ENCODE assay signal across 8 cellular contexts in the genomic region with DNA sequence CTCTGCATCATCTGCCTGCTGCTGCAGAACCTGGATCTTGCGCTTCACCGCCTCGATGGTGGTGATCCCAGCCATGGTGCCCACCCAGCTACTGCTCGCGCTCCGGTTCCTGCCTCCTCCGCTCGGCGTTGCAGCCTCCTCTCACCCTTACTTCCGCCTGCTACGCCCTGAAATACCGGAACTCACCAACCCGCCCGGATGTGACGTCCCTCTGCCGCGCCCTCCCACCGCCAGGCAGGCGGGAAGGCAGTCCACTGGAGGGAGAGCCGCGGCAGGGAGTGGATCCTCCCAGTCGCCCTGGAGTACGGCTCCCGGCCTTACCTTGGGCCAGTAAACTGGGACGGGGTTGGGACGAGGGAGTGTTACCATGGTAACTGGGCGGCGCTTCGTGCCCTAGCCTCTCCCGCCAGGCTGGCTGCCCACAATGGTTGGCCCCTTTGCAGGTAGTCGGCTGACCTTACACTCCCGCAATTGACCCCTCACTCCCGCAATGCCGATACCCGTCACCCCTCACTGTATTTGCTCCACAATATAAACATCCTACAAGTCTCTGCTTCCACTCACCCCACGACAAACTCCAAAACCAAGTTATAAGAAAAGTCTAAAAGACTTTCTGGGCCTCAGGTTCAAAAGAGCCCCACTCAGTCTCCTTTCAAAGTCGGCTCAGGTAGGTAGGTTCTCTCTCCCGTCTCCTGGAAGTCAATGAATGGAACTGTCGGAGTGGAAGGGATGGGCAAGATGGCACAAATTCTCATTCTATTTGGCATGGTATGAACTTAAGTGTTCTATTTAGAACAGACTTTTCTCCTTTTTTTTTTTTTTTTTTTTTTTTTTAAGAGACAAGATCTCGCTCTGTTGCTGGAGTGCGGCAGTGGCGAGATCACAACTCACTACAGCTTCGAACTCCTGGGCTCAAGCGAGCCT. TPM values are rescaled to one million over a fixed set of nuclear protein-coding genes. Genes with fewer than 3 reads are reported as not detected.
DNase-seq lines count a peak whose midpoint lies in the region; ATAC-seq, FAIRE-seq and TF ChIP-seq lines count a peak whose summit lies in the region.

No MANE protein-coding gene starts in this region.

- peak in 1 of 2 donors; percentile 25 for TF ChIP-seq CTCF in right atrium auricular region (IDR thresholded peaks at IDR 0.05)
- no peak for TF ChIP-seq CTCF in psoas muscle (IDR thresholded peaks at IDR 0.05)

- H3K9me3 ChIP-seq in right atrium auricular region = no peaks in the 10 kb centered on the region
- no peaks in the 10 kb centered on the region for H3K9me3 ChIP-seq in psoas muscle

- H3K27ac ChIP-seq in right atrium auricular region (peak overlapping the region; percentile 86 to 87), psoas muscle (peak overlapping the region; percentile 89)

- H3K4me3 ChIP-seq in right atrium auricular region = peak overlapping the region; percentile 75 to 85
- H3K4me3 ChIP-seq in psoas muscle = peak overlapping the region; percentile 76

- H3K36me3 ChIP-seq in right atrium auricular region (peaks cover 43% of the 10 kb centered on the region), psoas muscle (ENCODE audit: insufficient read depth in 1 of 2, low read depth in 1 of 2) (peaks cover 11 to 29% of the 10 kb centered on the region in 2 donors)

- H3K27me3 ChIP-seq in right atrium auricular region (no peaks in the 10 kb centered on the region), psoas muscle (ENCODE audit: insufficient read depth in 3 of 3, low read length in 2 of 3) (no peaks in the 10 kb centered on the region)

- intact Hi-C loops in psoas muscle (cut with DNase I) = no loop called here

- H3K4me1 ChIP-seq in right atrium auricular region = peaks cover 0 to 57% of the 10 kb centered on the region in 2 donors
- peaks cover 45% of the 10 kb centered on the region for H3K4me1 ChIP-seq in psoas muscle

- peak; percentile 99 for DNase-seq in NCI-H187 (lab: John Stamatoyannopoulos, UW)
- DNase-seq in T-helper 2 cell = peak; percentile 81 to 96 (median 90)
- DNase-seq in anterior cingulate cortex (lab: John Stamatoyannopoulos, UW) = peak; percentile 53 to 96 (median 90)
- peak; percentile 97 for DNase-seq in right atrium auricular region (ENCODE audit: low spot score)
- peak; percentile 95 to 97 for DNase-seq in psoas muscle
- DNase-seq in urothelium cell line (ENCODE audit: low spot score) = peak; percentile 99

- WGBS in psoas muscle, 3 donors = 9 to 10% (median 10%) methylated on average over 42 to 44 of the region's 44 CpGs

- ATAC-seq in GM18498 (IDR thresholded peaks at IDR 0.05; ENCODE audit: unreplicated experiment) = peak; percentile 82
- peak; percentile 80 for ATAC-seq in HG02885 (IDR thresholded peaks at IDR 0.05; ENCODE audit: poor library complexity, unreplicated experiment)
- peak; percentile 61 to 88 (median 83) for ATAC-seq in psoas muscle

- FAIRE-seq in urothelium cell line (lab: Jason Lieb, UNC) = peak; percentile 67

RNA-seq across cellular contexts. Expression of a gene that starts 8.6 kb away (rescaled TPM):
- total RNA-seq in right atrium auricular region (100 to 1,000 TPM; 469 to 975 TPM), psoas muscle (1,000 to 10,000 TPM; 2,192 to 3,898 (median 3,031) TPM)
- 1,000 to 10,000 TPM; 1,778 to 2,728 (median 2,516) TPM for polyA plus RNA-seq in psoas muscle

RNA-seq across cellular contexts. Expression of a gene that starts 22.8 kb away (rescaled TPM):
- total RNA-seq in right atrium auricular region (not detected), psoas muscle (not detected)
- not detected for polyA plus RNA-seq in psoas muscle

RNA-seq across cellular contexts. Expression of a gene that starts 28.4 kb away (rescaled TPM):
- total RNA-seq in right atrium auricular region (under 1 TPM in 1 of 2 donors, not detected in 1; 0.28 TPM), psoas muscle (1 to 10 TPM in 1 of 4 donors, under 1 TPM in 3; 0.05 to 3.0 (median 0.26) TPM)
- under 1 TPM in 1 of 3 donors, not detected in 2; 0.01 TPM for polyA plus RNA-seq in psoas muscle

RNA-seq across cellular contexts. Expression of a gene that starts 37.4 kb away (rescaled TPM):
- total RNA-seq in right atrium auricular region (10 to 100 TPM; 48.9 to 58.6 TPM), psoas muscle (100 to 1,000 TPM in 1 of 4 donors, 10 to 100 TPM in 3; 83.9 to 121 (median 87.5) TPM)
- polyA plus RNA-seq in psoas muscle = 10 to 100 TPM; 45.8 to 92.0 (median 81.9) TPM

Comparison
In these comparisons a context has a peak if more than half of its experiments do, and no peak if none do; other contexts are left out.
1. Peak in every context shown above with its lines: DNase-seq, ATAC-seq, H3K4me3 ChIP-seq and H3K27ac ChIP-seq.